In genomic region chr7:6650521-6651011, GRCh38 we compare ENCODE assay signal across 18 cellular contexts. TPM values are rescaled to one million over a fixed set of nuclear protein-coding genes. Genes with fewer than 3 reads are reported as not detected.
A peak's percentile ranks its signal among the peaks of the same experiment; 100 is the strongest.
DNase-seq lines count a peak whose midpoint lies in the region; TF ChIP-seq lines count a peak whose summit lies in the region.
"Had no signal": no experiment of that assay in that cellular context is flagged by ENCODE, and none has a peak within 500 bp of the region (broad histone marks: within the 10 kb centered on the region; RNA-seq: fewer than 3 reads in every experiment).

No MANE protein-coding gene starts in this region.

- H3K36me3 ChIP-seq in right atrium auricular region = peaks cover 49% of the 10 kb centered on the region
- peaks cover 41 to 99% (median 93%) of the 10 kb centered on the region in 4 donors for H3K36me3 ChIP-seq in esophagus muscularis mucosa

- H3K4me1 ChIP-seq in right atrium auricular region = no peaks in the 10 kb centered on the region
- H3K4me1 ChIP-seq in esophagus muscularis mucosa = no peaks in the 10 kb centered on the region
- H3K4me1 ChIP-seq: A549, SJSA1 had no signal

- H3K36me3 Mint-ChIP-seq in progenitor cell of endocrine pancreas (ENCODE audit: insufficient read depth) = peaks cover 32% of the 10 kb centered on the region

- DNase-seq in cardiac septum (ENCODE audit: low spot score) (peak; percentile 66), right atrium auricular region (ENCODE audit: low spot score) (no peak), esophagus muscularis mucosa (ENCODE audit: extremely low spot score) (peak; percentile 87), progenitor cell of endocrine pancreas (ENCODE audit: low spot score, unreplicated experiment) (no peak), GM10248 (ENCODE audit: extremely low spot score) (no peak), DMS153 (lab: John Stamatoyannopoulos, UW) (no peak), GM03348 (ENCODE audit: low spot score) (no peak)
- DNase-seq: COR-L47, GM23248, KBM-7, NCI-H1436, NCI-H2029, NCI-H2171 treated with DMSO at 0.1 percent for 48 hours, NCI-H748 treated with DMSO at 0.1 percent for 48 hours, PC-3 had no signal

- H3K27ac ChIP-seq in right atrium auricular region (no peak overlapping the region), esophagus muscularis mucosa (replicated peaks in 1 of 4) (no peak overlapping the region)
- H3K27ac ChIP-seq: A549, GM23248, RWPE1, SJSA1 had no signal

- no peak for TF ChIP-seq EP300 in esophagus muscularis mucosa (IDR thresholded peaks at IDR 0.05)

- H3K4me1 Mint-ChIP-seq in progenitor cell of endocrine pancreas (ENCODE audit: low read depth) = no peaks in the 10 kb centered on the region

- TF ChIP-seq CTCF in right atrium auricular region (IDR thresholded peaks at IDR 0.05) (no peak), esophagus muscularis mucosa (IDR thresholded peaks at IDR 0.05) (no peak), progenitor cell of endocrine pancreas (IDR thresholded peaks at IDR 0.05; ENCODE audit: unreplicated experiment) (no peak), GM10248 (IDR thresholded peaks at IDR 0.05; ENCODE audit: control extremely low read depth, extremely low read depth, low read depth, missing control alignments) (no peak)

- H3K27ac Mint-ChIP-seq in progenitor cell of endocrine pancreas = peak overlapping the region; percentile 91

- H3K4me3 ChIP-seq in right atrium auricular region (no peak overlapping the region), esophagus muscularis mucosa (no peak overlapping the region)
- H3K4me3 ChIP-seq: A549, GM23248, SJSA1 had no signal

- CTCF ChIA-PET in GM10248 (lab: Yijun Ruan, JAX) = no interaction called here

- no peaks in the 10 kb centered on the region for H3K9me3 Mint-ChIP-seq in progenitor cell of endocrine pancreas (ENCODE audit: low read depth)

- intact Hi-C loops in cardiac septum (cut with DNase I) (no loop called here), esophagus muscularis mucosa (cut with DNase I) (no loop called here)

- WGBS in esophagus muscularis mucosa = 93% methylated on average over 5 of the region's 12 CpGs

- no peak for TF ChIP-seq POLR2A in esophagus muscularis mucosa (IDR thresholded peaks at IDR 0.05; ENCODE audit: low read depth)

- no peaks in the 10 kb centered on the region for H3K27me3 Mint-ChIP-seq in progenitor cell of endocrine pancreas

- peaks cover 0 to 7% of the 10 kb centered on the region in 2 donors for H3K9me3 ChIP-seq in right atrium auricular region
- peaks cover 0 to 3% (median 0%) of the 10 kb centered on the region in 4 donors for H3K9me3 ChIP-seq in esophagus muscularis mucosa

- POLR2A ChIA-PET in GM10248 (lab: Yijun Ruan, JAX) = no interaction called here

- H3K27me3 ChIP-seq in right atrium auricular region (no peaks in the 10 kb centered on the region), esophagus muscularis mucosa (no peaks in the 10 kb centered on the region)
- H3K27me3 ChIP-seq: SJSA1 had no signal

- H3K4me3 Mint-ChIP-seq in progenitor cell of endocrine pancreas (ENCODE audit: low read depth) = no peak overlapping the region

RNA-seq across cellular contexts. Expression of gene ZNF316, which starts 13.4 kb away (rescaled TPM):
- total RNA-seq in cardiac septum = 21.2 TPM
- 10 to 100 TPM in 1 of 2 donors, 1 to 10 TPM in 1; 9.0 to 12.6 TPM for total RNA-seq in right atrium auricular region
- total RNA-seq in esophagus muscularis mucosa = 10 to 100 TPM; 24.0 to 38.9 (median 30.8) TPM
- total RNA-seq in progenitor cell of endocrine pancreas = 59.6 and 59.7 TPM in 2 replicates

RNA-seq across cellular contexts. Expression of gene ZNF853, which starts 35.2 kb away (rescaled TPM):
- 14.2 TPM for total RNA-seq in cardiac septum
- total RNA-seq in right atrium auricular region = 10 to 100 TPM; 13.3 to 25.2 TPM
- 10 to 100 TPM; 13.7 to 38.6 (median 23.6) TPM for total RNA-seq in esophagus muscularis mucosa
- total RNA-seq in progenitor cell of endocrine pancreas = 13.7 and 14.3 TPM in 2 replicates

RNA-seq across cellular contexts. Expression of gene ZNF12, which starts 56.2 kb away (rescaled TPM):
- total RNA-seq in cardiac septum (17.7 TPM), right atrium auricular region (10 to 100 TPM; 13.9 to 14.2 TPM), esophagus muscularis mucosa (10 to 100 TPM; 19.4 to 25.6 (median 23.5) TPM), progenitor cell of endocrine pancreas (25.7 and 28.8 TPM in 2 replicates)

Comparison
In these comparisons a context has a peak if more than half of its experiments do, and no peak if none do; other contexts are left out.
1. DNase-seq: peak in cardiac septum (single experiment) and esophagus muscularis mucosa (single experiment); none in right atrium auricular region (single experiment), progenitor cell of endocrine pancreas (single experiment), GM10248 (single experiment), DMS153 (single experiment) and GM03348 (single experiment).